Comparison of ENCODE assay signal across 1 cellular context in genomic region chr19:2045501-2046045, GRCh38.
TF ChIP-seq lines count a peak whose summit lies in the region.

No MANE protein-coding gene starts in this region.

TF ChIP-seq in GM12878, 131 proteins besides CTCF, POLR2A, EP300 and RAD21:
- TF ChIP-seq NR2F1 (conservative IDR thresholded peaks at IDR 0.05) (0 out of 2 replicates have a peak, but pooled peaks have one; percentile 16), BACH1 (IDR thresholded peaks at IDR 0.05; ENCODE audit: borderline replicate concordance) (peak; percentile 16; the same call in 1 of the 2 replicates), NFYA (IDR thresholded peaks at IDR 0.05; ENCODE audit: borderline replicate concordance, low read depth, low read length) (no peak), POLR2AphosphoS5 (IDR thresholded peaks at IDR 0.05; ENCODE audit: low read length) (peak; percentile 29; the same call in 1 of the 2 replicates)
